ENCODE assay signal across 13 cellular contexts in genomic region chr14:60658909-60659585, GRCh38. TPM values are rescaled to one million over a fixed set of nuclear protein-coding genes. Genes with fewer than 3 reads are reported as not detected.
DNase-seq lines count a peak whose midpoint lies in the region; TF ChIP-seq lines count a peak whose summit lies in the region.
"Had no signal": no experiment of that assay in that cellular context is flagged by ENCODE, and none has a peak within 500 bp of the region (broad histone marks: within the 10 kb centered on the region; RNA-seq: fewer than 3 reads in every experiment).

No MANE protein-coding gene starts in this region.

- H3K27me3 Mint-ChIP-seq in nephron (ENCODE audit: low read depth), result peaks cover 49% of the 10 kb centered on the region

- peaks cover 18% of the 10 kb centered on the region for H3K4me1 ChIP-seq in SJCRH30

- H3K36me3 Mint-ChIP-seq in nephron (ENCODE audit: low read depth), result no peaks in the 10 kb centered on the region

- peaks cover 41% of the 10 kb centered on the region for H3K4me1 Mint-ChIP-seq in nephron

- H3K4me3 Mint-ChIP-seq in nephron, result peak overlapping the region; percentile 85 to 90 (median 86)

- H3K4me3 ChIP-seq in SJCRH30 (peak overlapping the region; percentile 63), MG63 (no peak overlapping the region)

- peak; percentile 91 for DNase-seq in DMS 273 (lab: John Stamatoyannopoulos, UW; ENCODE audit: unreplicated experiment)
- peak; percentile 83 for DNase-seq in LHCN-M2 (ENCODE audit: low read depth)
- peak; percentile 41 to 70 for DNase-seq in SJCRH30
- no peak for DNase-seq in MG63
- DNase-seq in EL, result no peak
- DNase-seq in mesenteric fat pad (ENCODE audit: low spot score), result no peak
- no peak for DNase-seq in GM20000 (ENCODE audit: low spot score)
- DNase-seq: activated CD4-positive, alpha-beta T cell treated with anti-CD3 and anti-CD28 coated beads, Interleukin-2, amount 50 U/mL, for 4 hours; CD4-positive, alpha-beta memory T cell; cortex of kidney had no signal

- peak overlapping the region; percentile 86; the same call in 1 of the 2 replicates for H3K27ac ChIP-seq in SJCRH30

- no peaks in the 10 kb centered on the region for H3K27me3 ChIP-seq in SJCRH30
- no peaks in the 10 kb centered on the region for H3K27me3 ChIP-seq in MG63

- H3K9me3 Mint-ChIP-seq in nephron, result no peaks in the 10 kb centered on the region
- H3K9me3 Mint-ChIP-seq: activated naive CD4-positive, alpha-beta T cell treated with anti-CD3 and anti-CD28 coated beads, Interleukin-2, amount 50 U/mL, for 24 hours had no signal

- H3K9me3 ChIP-seq in SJCRH30 (replicated peaks) (no peaks in the 10 kb centered on the region), MG63 (no peaks in the 10 kb centered on the region)

- H3K36me3 ChIP-seq in SJCRH30, result no peaks in the 10 kb centered on the region
- H3K36me3 ChIP-seq in MG63, result no peaks in the 10 kb centered on the region

- TF ChIP-seq CTCF in nephron (IDR thresholded peaks at IDR 0.05; ENCODE audit: unreplicated experiment in 3 of 3), result no peak
- no peak for TF ChIP-seq CTCF in GM20000 (IDR thresholded peaks at IDR 0.05; ENCODE audit: extremely low read depth, missing control alignments)

- H3K27ac Mint-ChIP-seq in nephron, result peak overlapping the region; percentile 91 to 94 (median 92)
- H3K27ac Mint-ChIP-seq: activated naive CD4-positive, alpha-beta T cell treated with anti-CD3 and anti-CD28 coated beads, Interleukin-2, amount 50 U/mL, for 24 hours; CD4-positive, alpha-beta memory T cell had no signal

RNA-seq across cellular contexts. Expression of gene SIX1, which starts 9.8 kb away (rescaled TPM):
- total RNA-seq in LHCN-M2 (2014; rRNA removed) (156 and 183 TPM in 2 replicates), mesenteric fat pad (2.6 TPM)
- polyA plus RNA-seq in LHCN-M2 (2012), result 68.4 TPM
- 63.4 and 65.0 TPM in 2 replicates for total RNA-seq in SJCRH30 (2014; rRNA removed; shearing (Covaris generic))
- 4.1 and 10.7 TPM in 2 replicates for total RNA-seq in MG63 (2014; rRNA removed; shearing (Covaris generic); ENCODE audit: low replicate concordance)
- total RNA-seq: CD4-positive, alpha-beta memory T cell; H7 had no signal
- polyA plus RNA-seq: CD4-positive, alpha-beta memory T cell had no signal

Comparison
In these comparisons a context has a peak if more than half of its experiments do, and no peak if none do; other contexts are left out.
1. DNase-seq: peak in DMS 273 (single experiment), LHCN-M2 (single experiment) and SJCRH30 (2 of 2); none in MG63 (single experiment), EL (single experiment), mesenteric fat pad (single experiment) and GM20000 (single experiment).